ENCODE assay signal across 20 cellular contexts in the genomic region with DNA sequence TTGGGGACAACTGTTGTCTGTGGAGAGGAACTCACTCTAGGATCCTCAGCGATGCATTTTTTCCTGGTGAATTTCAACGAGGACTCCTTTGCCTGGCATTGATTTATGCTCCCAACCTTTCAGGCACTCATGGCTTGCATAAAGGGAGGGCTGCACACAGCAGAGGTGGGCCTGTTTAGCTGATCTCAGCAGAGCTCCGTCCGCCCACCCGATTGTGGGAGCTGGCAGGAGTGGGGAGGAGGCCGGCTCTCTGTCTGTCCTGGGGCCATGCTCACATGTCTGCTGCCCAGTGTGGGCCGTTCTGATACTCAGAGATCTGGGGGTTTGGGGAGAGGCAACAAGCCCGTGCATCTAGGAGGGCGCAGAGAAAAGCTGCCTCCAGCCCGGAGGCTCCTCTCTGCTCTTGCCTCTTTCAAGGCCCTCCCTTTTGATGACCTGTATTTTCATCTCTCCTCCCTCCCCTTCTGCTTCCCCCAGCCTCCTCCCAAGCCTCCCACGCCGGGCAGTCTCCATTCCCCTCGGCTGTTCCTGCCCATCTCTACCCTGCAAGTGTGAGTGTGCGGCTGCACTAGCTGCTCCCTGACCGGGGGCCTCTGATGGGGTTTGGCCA. TPM values are rescaled to one million over a fixed set of nuclear protein-coding genes. Genes with fewer than 3 reads are reported as not detected.
"Had no signal": no experiment of that assay in that cellular context is flagged by ENCODE, and none has a peak within 500 bp of the region (broad histone marks: within the 10 kb centered on the region; RNA-seq: fewer than 3 reads in every experiment).

No MANE protein-coding gene starts in this region.

- DNase-seq: activated CD4-positive, alpha-beta T cell treated with anti-CD3 and anti-CD28 coated beads for 4 hours; activated CD8-positive, alpha-beta memory T cell treated with anti-CD3 and anti-CD28 coated beads, Interleukin-2, amount 50 U/mL, for 48 hours; activated CD8-positive, alpha-beta T cell treated with anti-CD3 and anti-CD28 coated beads for 36 hours; activated naive CD4-positive, alpha-beta T cell; central memory CD4-positive, alpha-beta T cell; effector CD4-positive, alpha-beta T cell; naive B cell; nucleus accumbens; stimulated activated CD4-positive, alpha-beta T cell treated with anti-CD3 and anti-CD28 coated beads, Interleukin-4, amount 100 ng/mL, for 1 hour; T-helper 1 cell had no signal

- H3K4me3 ChIP-seq: coronary artery, gastroesophageal sphincter, hepatocyte, prostate gland had no signal

- H3K4me1 ChIP-seq: prostate gland had no signal

- H2AFZ ChIP-seq: hepatocyte had no signal

- ATAC-seq: activated CD8-positive, alpha-beta T cell treated with anti-CD3 and anti-CD28 coated beads for 36 hours; gastroesophageal sphincter; sciatic nerve had no signal

- H3K9me3 ChIP-seq: gastroesophageal sphincter, prostate gland had no signal

- H3K27me3 ChIP-seq: hepatocyte had no signal

- H3K4me2 ChIP-seq: hepatocyte had no signal

- H3K79me2 ChIP-seq: hepatocyte had no signal

- H3K36me3 ChIP-seq: gastroesophageal sphincter, prostate gland had no signal

- H3K27ac ChIP-seq: coronary artery, gastroesophageal sphincter, hepatocyte, prostate gland, VCaP had no signal

RNA-seq across cellular contexts. Expression of gene MLN, which starts 39.4 kb away (rescaled TPM):
- total RNA-seq: activated CD8-positive, alpha-beta T cell treated with anti-CD3 and anti-CD28 coated beads for 36 hours; activated T-helper 1 cell treated with anti-CD3 and anti-CD28 coated beads, Interleukin-12 subunit alpha, Interleukin-12 subunit beta, Interleukin-2, Interleukin-4 antibody, amounts not matched to agents 30 ng/mL and 10 ng/mL and 1 ng/mL, durations not matched to agents 14 hours and 24 hours and 36 hours; gastroesophageal sphincter; kidney; lower leg skin; prostate gland; sciatic nerve; temporal lobe had no signal
